ENCODE assay signal across 1 cellular context in genomic region chr3:11901286-11901875, GRCh38.
TF ChIP-seq lines count a peak whose summit lies in the region.

No MANE protein-coding gene starts in this region.

TF ChIP-seq in GM23338, 12 proteins besides CTCF, POLR2A, EP300 and RAD21 (continued from another document):
- no peak for TF ChIP-seq ZNF462 (CRISPR knock-in tag; IDR thresholded peaks at IDR 0.05)
- no peak for TF ChIP-seq ZNF331 (CRISPR knock-in tag; IDR thresholded peaks at IDR 0.05; ENCODE audit: low read depth)
- no peak for TF ChIP-seq ZNF114 (CRISPR knock-in tag; IDR thresholded peaks at IDR 0.05)
- no peak for TF ChIP-seq JUNB (IDR thresholded peaks at IDR 0.05; ENCODE audit: unreplicated experiment)
